Comparison of ENCODE assay signal across 8 cellular contexts in the genomic region with DNA sequence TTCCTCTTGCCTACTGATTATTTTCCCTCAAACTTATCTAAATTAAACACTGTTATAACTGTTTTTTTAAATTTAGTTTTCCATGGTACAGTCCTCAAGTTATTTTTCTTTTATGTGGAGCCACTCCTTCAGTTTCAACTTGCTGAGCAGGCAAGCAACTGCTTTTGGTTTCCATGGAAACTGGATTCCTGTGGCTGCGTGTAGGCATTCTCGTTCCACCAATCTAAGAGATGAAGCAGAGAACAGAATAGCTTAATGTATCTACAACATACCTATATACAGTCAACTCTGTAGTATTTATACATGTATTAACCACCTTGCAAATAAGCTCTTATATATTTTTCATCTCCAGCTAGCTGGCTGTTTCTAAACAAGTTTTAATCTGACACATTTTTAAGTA. TPM values are rescaled to one million over a fixed set of nuclear protein-coding genes. Genes with fewer than 3 reads are reported as not detected.
A peak's percentile ranks its signal among the peaks of the same experiment; 100 is the strongest.
DNase-seq lines count a peak whose midpoint lies in the region; ATAC-seq, FAIRE-seq and TF ChIP-seq lines count a peak whose summit lies in the region.

No MANE protein-coding gene starts in this region.

- H3K4me1 Mint-ChIP-seq in central memory CD8-positive, alpha-beta T cell = no peaks in the 10 kb centered on the region
- H3K4me1 Mint-ChIP-seq in nephron = peaks cover 48% of the 10 kb centered on the region

- TF ChIP-seq CTCF in nephron (IDR thresholded peaks at IDR 0.05; ENCODE audit: unreplicated experiment in 3 of 3) = no peak
- TF ChIP-seq CTCF in D721Med (IDR thresholded peaks at IDR 0.05; ENCODE audit: insufficient read depth, missing control alignments) = no peak
- no peak for TF ChIP-seq CTCF in GM13976 (IDR thresholded peaks at IDR 0.05; ENCODE audit: borderline replicate concordance, control extremely low read depth, extremely low read depth, insufficient read depth, missing control alignments)

- in situ Hi-C loops in GM13976 (cut with MboI; ENCODE audit: low sequenced_read_pairs, unreplicated experiment) = no loop called here

- DNase-seq in CMK (ENCODE audit: low read depth) (peak; percentile 8), M059J (ENCODE audit: low read depth) (peak; percentile 91), D721Med (ENCODE audit: insufficient read length, low spot score) (no peak), OCI-M2 (lab: John Stamatoyannopoulos, UW; ENCODE audit: unreplicated experiment) (no peak), GM13976 (ENCODE audit: low spot score) (no peak), cerebellum (ENCODE audit: low spot score) (no peak)
- DNase-seq in central memory CD8-positive, alpha-beta T cell (ENCODE audit: low spot score in 2 of 2) = no peak

- H3K27ac Mint-ChIP-seq in central memory CD8-positive, alpha-beta T cell (ENCODE audit: low read depth) = peak overlapping the region; percentile 10
- H3K27ac Mint-ChIP-seq in nephron = peak overlapping the region; percentile 81 to 96 (median 96)

- no peak for ATAC-seq in central memory CD8-positive, alpha-beta T cell (replicated peaks; ENCODE audit: extremely low read depth, poor library complexity, severe bottlenecking)

- FAIRE-seq in D721Med (lab: Jason Lieb, UNC) = no peak

- H3K27me3 Mint-ChIP-seq in central memory CD8-positive, alpha-beta T cell = no peaks in the 10 kb centered on the region
- no peaks in the 10 kb centered on the region for H3K27me3 Mint-ChIP-seq in nephron (ENCODE audit: low read depth)

- H3K9me3 Mint-ChIP-seq in central memory CD8-positive, alpha-beta T cell = no peaks in the 10 kb centered on the region
- no peaks in the 10 kb centered on the region for H3K9me3 Mint-ChIP-seq in nephron

- no peak overlapping the region for H3K4me3 Mint-ChIP-seq in central memory CD8-positive, alpha-beta T cell
- peak overlapping the region in 2 of 3 experiments; percentile 2 to 46 for H3K4me3 Mint-ChIP-seq in nephron

- peaks cover 16% of the 10 kb centered on the region for H3K36me3 Mint-ChIP-seq in central memory CD8-positive, alpha-beta T cell (ENCODE audit: insufficient read depth)
- peaks cover 20% of the 10 kb centered on the region for H3K36me3 Mint-ChIP-seq in nephron (ENCODE audit: low read depth)

RNA-seq across cellular contexts. Expression of gene ANXA2, which starts 25.8 kb away (rescaled TPM):
- 2,649 and 2,950 TPM in 2 replicates for total RNA-seq in M059J (2014; rRNA removed; shearing (Covaris generic))
- 63.1 TPM for total RNA-seq in cerebellum

RNA-seq across cellular contexts. Expression of gene ICE2, which starts 55.4 kb away (rescaled TPM):
- 17.0 and 27.3 TPM in 2 replicates for total RNA-seq in M059J (2014; rRNA removed; shearing (Covaris generic))
- total RNA-seq in cerebellum = 83.6 TPM

Comparison
In these comparisons a context has a peak if more than half of its experiments do, and no peak if none do; other contexts are left out.
1. DNase-seq: peak in CMK (single experiment) and M059J (single experiment); none in central memory CD8-positive, alpha-beta T cell (0 of 2), D721Med (single experiment), OCI-M2 (single experiment), GM13976 (single experiment) and cerebellum (single experiment).
2. RNA of gene ANXA2, which starts 25.8 kb away (total RNA-seq): 2,649 to 2,950 TPM in M059J; 63.1 TPM in cerebellum (single experiment); every median in the first group is over 10 times any median in the second.